ENCODE assay signal across 9 cellular contexts in the genomic region with DNA sequence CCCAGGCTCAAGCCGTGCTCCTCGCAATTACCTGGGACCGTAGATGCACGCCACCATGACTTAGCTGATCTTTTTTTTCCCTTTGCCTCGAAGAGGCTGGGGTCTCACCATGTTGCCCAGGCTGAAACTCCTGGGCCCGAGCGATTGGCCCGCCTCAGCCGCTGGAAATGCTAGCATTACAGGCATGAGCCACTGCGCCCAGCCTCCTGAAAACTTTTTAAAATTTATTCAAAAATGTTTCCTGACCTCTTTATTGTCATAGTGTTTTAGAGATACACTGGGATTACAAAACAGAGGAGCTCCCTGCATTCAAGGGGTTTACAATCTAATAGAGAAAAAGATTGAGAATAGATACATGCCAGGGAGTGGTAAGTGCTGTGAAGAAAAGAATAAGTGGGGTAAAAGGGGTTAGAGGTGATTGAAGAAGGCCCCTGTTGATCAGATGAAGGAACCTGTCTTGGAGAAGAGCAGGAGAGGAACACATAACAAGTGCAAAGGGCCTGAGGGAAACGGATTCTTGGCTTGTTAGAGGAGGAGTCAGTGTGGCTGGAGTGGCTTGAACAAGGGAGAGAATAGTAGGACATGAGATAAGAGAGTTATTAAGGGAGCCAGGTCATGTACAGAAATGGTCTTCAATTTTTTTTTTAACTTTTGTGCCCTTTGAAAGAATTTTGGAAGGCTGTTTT. TPM values are rescaled to one million over a fixed set of nuclear protein-coding genes. Genes with fewer than 3 reads are reported as not detected.
A peak's percentile ranks its signal among the peaks of the same experiment; 100 is the strongest.
DNase-seq lines count a peak whose midpoint lies in the region; TF ChIP-seq lines count a peak whose summit lies in the region.
"Had no signal": no experiment of that assay in that cellular context is flagged by ENCODE, and none has a peak within 500 bp of the region (broad histone marks: within the 10 kb centered on the region; RNA-seq: fewer than 3 reads in every experiment).

No MANE protein-coding gene starts in this region.

- no peak overlapping the region for H3K27ac ChIP-seq in endodermal cell (ENCODE audit: low read depth, low read length)
- H3K27ac ChIP-seq in smooth muscle cell (ENCODE audit: low read depth) = no peak overlapping the region
- H3K27ac ChIP-seq in SJCRH30 = no peak overlapping the region

- H3K27me3 ChIP-seq in endodermal cell (ENCODE audit: control insufficient read depth, insufficient read depth, low read length, poor library complexity, severe bottlenecking) = peaks cover 8% of the 10 kb centered on the region
- no peaks in the 10 kb centered on the region for H3K27me3 ChIP-seq in smooth muscle cell (ENCODE audit: low read depth)
- no peaks in the 10 kb centered on the region for H3K27me3 ChIP-seq in SJCRH30

- H3K36me3 Mint-ChIP-seq in activated CD4-positive, alpha-beta T cell treated with anti-CD3 and anti-CD28 coated beads, Interleukin-2, amount 10 ng/mL, durations not matched to agents 24 days and 14 days (ENCODE audit: low read depth) = peaks cover 11% of the 10 kb centered on the region
- H3K36me3 Mint-ChIP-seq in endodermal cell (ENCODE audit: low read depth) = no peaks in the 10 kb centered on the region

- peak overlapping the region; percentile 91 for H3K4me3 ChIP-seq in endodermal cell (ENCODE audit: low read length)
- peak overlapping the region; percentile 98 for H3K4me3 ChIP-seq in smooth muscle cell
- no peak overlapping the region for H3K4me3 ChIP-seq in SJCRH30

- DNase-seq in activated CD4-positive, alpha-beta T cell treated with anti-CD3 and anti-CD28 coated beads, Interleukin-2, amount 10 ng/mL, durations not matched to agents 24 days and 14 days = no peak
- DNase-seq in activated CD4-positive, alpha-beta T cell treated with anti-CD3 and anti-CD28 coated beads for 4 hours = no peak
- DNase-seq in OCI-M1 (lab: John Stamatoyannopoulos, UW) (peak; percentile 66), endodermal cell (no peak), smooth muscle cell (lab: John Stamatoyannopoulos, UW; ENCODE audit: unreplicated experiment) (no peak), SJCRH30 (no peak), NCI-H1105 (lab: John Stamatoyannopoulos, UW) (no peak), GF-D8 (lab: John Stamatoyannopoulos, UW) (no peak)
- DNase-seq: NCI-H446 treated with DMSO at 0.1 percent for 48 hours had no signal

- H3K9ac ChIP-seq in endodermal cell (ENCODE audit: extremely low read depth, low read length, poor library complexity, severe bottlenecking) = no peak overlapping the region
- no peak overlapping the region for H3K9ac ChIP-seq in smooth muscle cell (ENCODE audit: low read depth)

- intact Hi-C loops in activated CD4-positive, alpha-beta T cell treated with anti-CD3 and anti-CD28 coated beads, Interleukin-2, amount 10 ng/mL, durations not matched to agents 24 days and 14 days (cut with micrococcal nuclease) = loop anchor here (5.0 kb wide), 2 partner anchors 45 to 160 kb away; a partner anchor contains a TSS

- 90 to 93% methylated on average over 10 to 11 of the region's 11 CpGs for WGBS in endodermal cell (ENCODE audit: insufficient coverage in 1 of 2, insufficient read length in 1 of 2), 2 experiments
- 87% methylated on average over 11 of the region's 11 CpGs for WGBS in smooth muscle cell (ENCODE audit: low lambda C conversion rate)

- H3K4me1 ChIP-seq in endodermal cell (ENCODE audit: control insufficient read depth, insufficient read depth, low read length) = no peaks in the 10 kb centered on the region
- H3K4me1 ChIP-seq in smooth muscle cell (ENCODE audit: low read depth) = peaks cover 20% of the 10 kb centered on the region
- H3K4me1 ChIP-seq in SJCRH30 = peaks cover 3% of the 10 kb centered on the region; the same call in 1 of the 2 replicates

- peaks cover 30% of the 10 kb centered on the region for H3K4me1 Mint-ChIP-seq in activated CD4-positive, alpha-beta T cell treated with anti-CD3 and anti-CD28 coated beads, Interleukin-2, amount 10 ng/mL, durations not matched to agents 24 days and 14 days
- H3K4me1 Mint-ChIP-seq in endodermal cell = peaks cover 23% of the 10 kb centered on the region

- H3K36me3 ChIP-seq in endodermal cell (ENCODE audit: control insufficient read depth, insufficient read depth, low read length) (no peaks in the 10 kb centered on the region), smooth muscle cell (ENCODE audit: low read depth) (no peaks in the 10 kb centered on the region), SJCRH30 (no peaks in the 10 kb centered on the region)

- H3K9me3 ChIP-seq in endodermal cell (ENCODE audit: control insufficient read depth, low read length) = no peaks in the 10 kb centered on the region
- H3K9me3 ChIP-seq in smooth muscle cell (replicated peaks; ENCODE audit: low read depth) = no peaks in the 10 kb centered on the region
- no peaks in the 10 kb centered on the region for H3K9me3 ChIP-seq in SJCRH30 (replicated peaks)

- H3K4me3 Mint-ChIP-seq in activated CD4-positive, alpha-beta T cell treated with anti-CD3 and anti-CD28 coated beads, Interleukin-2, amount 10 ng/mL, durations not matched to agents 24 days and 14 days = peak overlapping the region; percentile 96
- H3K4me3 Mint-ChIP-seq in endodermal cell = peak overlapping the region; percentile 91

- no peaks in the 10 kb centered on the region for H3K9me3 Mint-ChIP-seq in activated CD4-positive, alpha-beta T cell treated with anti-CD3 and anti-CD28 coated beads, Interleukin-2, amount 10 ng/mL, durations not matched to agents 24 days and 14 days
- peaks cover 5% of the 10 kb centered on the region for H3K9me3 Mint-ChIP-seq in endodermal cell

- H3K79me2 ChIP-seq in smooth muscle cell (ENCODE audit: low read depth) = peaks cover 30% of the 10 kb centered on the region

- TF ChIP-seq CTCF in endodermal cell (conservative IDR thresholded peaks at IDR 0.05) = no peak
- no peak for TF ChIP-seq CTCF in smooth muscle cell (IDR thresholded peaks at IDR 0.05; ENCODE audit: borderline replicate concordance, insufficient read depth, poor library complexity, severe bottlenecking)

- H3F3A ChIP-seq in smooth muscle cell (ENCODE audit: low read depth) = no peaks in the 10 kb centered on the region

- peak overlapping the region; percentile 90 for H3K4me2 ChIP-seq in smooth muscle cell

- H2AFZ ChIP-seq in smooth muscle cell (ENCODE audit: low read depth) = no peak overlapping the region

- peaks cover 28% of the 10 kb centered on the region for H4K20me1 ChIP-seq in smooth muscle cell (ENCODE audit: low read depth)

- H3K27ac Mint-ChIP-seq in activated CD4-positive, alpha-beta T cell treated with anti-CD3 and anti-CD28 coated beads, Interleukin-2, amount 10 ng/mL, durations not matched to agents 24 days and 14 days = peak overlapping the region; percentile 73
- peak overlapping the region; percentile 66 for H3K27ac Mint-ChIP-seq in endodermal cell

- peaks cover 2% of the 10 kb centered on the region for H3K27me3 Mint-ChIP-seq in activated CD4-positive, alpha-beta T cell treated with anti-CD3 and anti-CD28 coated beads, Interleukin-2, amount 10 ng/mL, durations not matched to agents 24 days and 14 days
- peaks cover 21% of the 10 kb centered on the region for H3K27me3 Mint-ChIP-seq in endodermal cell (ENCODE audit: insufficient read depth)

RNA-seq across cellular contexts. Expression of a gene that starts 1.7 kb away (rescaled TPM):
- total RNA-seq in activated CD4-positive, alpha-beta T cell treated with anti-CD3 and anti-CD28 coated beads, Interleukin-2, amount 10 ng/mL, durations not matched to agents 24 days and 14 days = 37.7 and 39.7 TPM in 2 replicates
- total RNA-seq in endodermal cell (10 to 100 TPM; 47.2 to 50.6 TPM), smooth muscle cell (30.5 and 35.9 TPM in 2 replicates)
- 35.8 TPM for polyA plus RNA-seq in endodermal cell (2013, experiment 1 of 2)
- 35.1 TPM for polyA plus RNA-seq in endodermal cell (2013, experiment 2 of 2)
- polyA plus RNA-seq in smooth muscle cell = 12.0 and 22.7 TPM in 2 replicates
- 33.6 and 37.7 TPM in 2 replicates for total RNA-seq in SJCRH30 (2014; rRNA removed; shearing (Covaris generic))
